ENCODE assay signal across 18 cellular contexts in the genomic region with DNA sequence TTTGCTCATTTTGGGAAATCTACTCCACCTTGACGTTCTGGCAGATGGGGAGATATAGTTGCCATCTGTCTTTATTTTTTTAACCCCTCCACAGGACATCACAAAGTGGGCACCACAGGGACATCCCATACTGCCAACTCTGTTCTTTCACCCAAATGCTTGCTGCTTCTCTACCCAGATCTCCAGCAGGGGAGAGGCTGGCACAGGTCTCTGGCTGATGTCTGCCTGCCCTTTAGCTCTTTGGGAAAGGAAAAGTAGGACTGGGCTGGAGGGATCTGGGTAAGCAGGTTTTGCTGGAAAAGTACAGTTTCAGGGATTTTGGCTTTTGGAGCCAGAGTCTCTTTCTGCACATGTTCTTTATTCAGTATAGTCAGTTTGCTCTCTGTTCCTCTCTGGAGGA.
"Had no signal": no experiment of that assay in that cellular context is flagged by ENCODE, and none has a peak within 500 bp of the region (broad histone marks: within the 10 kb centered on the region; RNA-seq: fewer than 3 reads in every experiment).

No MANE protein-coding gene starts in this region.

- H3K9me3 ChIP-seq: adrenal gland, breast epithelium, mucosa of descending colon, spleen had no signal

- H3K4me1 ChIP-seq: adrenal gland, breast epithelium, spleen had no signal

- H3K4me3 Mint-ChIP-seq: activated CD4-positive, alpha-beta memory T cell treated with anti-CD3 and anti-CD28 coated beads for 36 hours; activated CD4-positive, alpha-beta T cell treated with anti-CD3 and anti-CD28 coated beads for 36 hours; activated T-helper 1 cell treated with anti-CD3 and anti-CD28 coated beads, Interleukin-12 subunit alpha, Interleukin-12 subunit beta, Interleukin-2, Interleukin-4 antibody, amounts not matched to agents 30 ng/mL and 10 ng/mL and 1 ng/mL, durations not matched to agents 14 hours and 24 hours and 36 hours; memory B cell; naive B cell; WTC11 had no signal

- H3K27ac Mint-ChIP-seq: activated CD4-positive, alpha-beta memory T cell treated with anti-CD3 and anti-CD28 coated beads for 36 hours; activated CD4-positive, alpha-beta T cell treated with anti-CD3 and anti-CD28 coated beads for 36 hours; activated naive CD4-positive, alpha-beta T cell treated with anti-CD3 and anti-CD28 coated beads, Interleukin-2, amount 50 U/mL, for 72 hours; activated T-helper 1 cell treated with anti-CD3 and anti-CD28 coated beads, Interleukin-12 subunit alpha, Interleukin-12 subunit beta, Interleukin-2, Interleukin-4 antibody, amounts not matched to agents 30 ng/mL and 10 ng/mL and 1 ng/mL, durations not matched to agents 14 hours and 24 hours and 36 hours; memory B cell; naive B cell; WTC11 had no signal

- H3K9me3 Mint-ChIP-seq: activated CD4-positive, alpha-beta memory T cell treated with anti-CD3 and anti-CD28 coated beads for 36 hours; activated naive CD4-positive, alpha-beta T cell treated with anti-CD3 and anti-CD28 coated beads, Interleukin-2, amount 50 U/mL, for 72 hours; activated T-helper 1 cell treated with anti-CD3 and anti-CD28 coated beads, Interleukin-12 subunit alpha, Interleukin-12 subunit beta, Interleukin-2, Interleukin-4 antibody, amounts not matched to agents 30 ng/mL and 10 ng/mL and 1 ng/mL, durations not matched to agents 14 hours and 24 hours and 36 hours; memory B cell had no signal

- H3K27me3 ChIP-seq: adrenal gland, breast epithelium, spleen had no signal

- H3K4me1 Mint-ChIP-seq: activated CD4-positive, alpha-beta T cell treated with anti-CD3 and anti-CD28 coated beads for 36 hours; memory B cell; naive B cell had no signal

- DNase-seq: activated CD4-positive, alpha-beta memory T cell treated with anti-CD3 and anti-CD28 coated beads for 36 hours; activated CD4-positive, alpha-beta T cell treated with anti-CD3 and anti-CD28 coated beads for 36 hours; activated gamma-delta T cell treated with Interleukin-2 at 50 U/mL for 16 hours; activated T-cell treated with anti-CD3 and anti-CD28 coated beads for 4 hours; adrenal gland; left ventricle myocardium superior; mucosa of descending colon; naive B cell; retina; spleen; stimulated activated CD4-positive, alpha-beta T cell treated with anti-CD3 and anti-CD28 coated beads, Interleukin-4, amount 100 ng/mL, for 4 hours; stimulated activated naive CD4-positive, alpha-beta T cell; trophoblast cell had no signal

- H3K36me3 ChIP-seq: adrenal gland, breast epithelium had no signal

- H3K36me3 Mint-ChIP-seq: activated CD4-positive, alpha-beta memory T cell treated with anti-CD3 and anti-CD28 coated beads for 36 hours; activated naive CD4-positive, alpha-beta T cell treated with anti-CD3 and anti-CD28 coated beads, Interleukin-2, amount 50 U/mL, for 72 hours; memory B cell; naive B cell; WTC11 had no signal

- H3K4me3 ChIP-seq: adrenal gland, breast epithelium, mucosa of descending colon, spleen had no signal

- ATAC-seq: activated CD4-positive, alpha-beta T cell treated with anti-CD3 and anti-CD28 coated beads for 36 hours; activated naive CD4-positive, alpha-beta T cell treated with anti-CD3 and anti-CD28 coated beads, Interleukin-2, amount 50 U/mL, for 72 hours; left ventricle myocardium superior; mucosa of descending colon; WTC11 had no signal

- H3K27ac ChIP-seq: adrenal gland, breast epithelium, spleen had no signal

- H3K27me3 Mint-ChIP-seq: activated CD4-positive, alpha-beta memory T cell treated with anti-CD3 and anti-CD28 coated beads for 36 hours; activated CD4-positive, alpha-beta T cell treated with anti-CD3 and anti-CD28 coated beads for 36 hours; naive B cell had no signal
